Comparison of ENCODE assay signal across 26 cellular contexts in the genomic region with DNA sequence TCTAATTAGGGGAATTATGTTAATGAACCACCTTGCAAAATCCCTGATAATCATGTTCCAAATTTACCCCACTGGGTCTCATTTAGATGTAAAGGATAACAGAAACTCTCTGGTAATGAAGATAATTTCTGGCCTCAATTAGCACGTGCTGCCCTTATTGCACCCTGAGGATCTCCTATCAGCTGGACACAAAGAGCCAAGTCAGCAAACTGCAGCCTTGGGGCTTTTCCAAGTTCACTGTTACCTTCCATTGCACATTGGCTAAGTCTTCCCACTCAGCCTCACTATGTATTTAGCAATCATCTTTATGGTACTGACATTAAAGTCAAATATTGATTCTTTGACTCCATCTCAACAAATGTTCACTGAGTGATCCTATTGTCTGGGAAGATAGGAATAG.
"Had no signal": no experiment of that assay in that cellular context is flagged by ENCODE, and none has a peak within 500 bp of the region (broad histone marks: within the 10 kb centered on the region; RNA-seq: fewer than 3 reads in every experiment).

No MANE protein-coding gene starts in this region.

- DNase-seq: effector memory CD8-positive, alpha-beta T cell; erythroblast; esophagus squamous epithelium; foreskin melanocyte; glutamatergic neuron; heart right ventricle; hypothalamus; immature natural killer cell; islet precursor cell; kidney glomerular epithelial cell; left ventricle myocardium superior; lower lobe of right lung; naive thymus-derived CD8-positive, alpha-beta T cell; nephron progenitor cell; nucleus accumbens; sigmoid colon; stimulated activated CD4-positive, alpha-beta T cell treated with anti-CD3 and anti-CD28 coated beads, Interleukin-2, amount 100 ng/mL, for 24 hours; stimulated activated CD4-positive, alpha-beta T cell treated with anti-CD3 and anti-CD28 coated beads, Interleukin-4, amount 100 ng/mL, for 24 hours; stimulated activated naive CD4-positive, alpha-beta T cell treated with Interleukin-2 at 50 U/mL for 16 hours; stomach; thyroid gland; trophoblast cell had no signal

- H3K27ac ChIP-seq: esophagus squamous epithelium, heart right ventricle, lower lobe of right lung, prostate gland, right atrium auricular region, sigmoid colon, stomach, thyroid gland, vagina had no signal

- H3K36me3 ChIP-seq: esophagus squamous epithelium, heart right ventricle, lower lobe of right lung, prostate gland, right atrium auricular region, sigmoid colon, stomach, thyroid gland, vagina had no signal

- ATAC-seq: effector memory CD8-positive, alpha-beta T cell; heart right ventricle; left ventricle myocardium superior; lower lobe of right lung; naive thymus-derived CD8-positive, alpha-beta T cell; stimulated activated effector memory CD8-positive, alpha-beta T cell treated with anti-CD3 and anti-CD28 coated beads, Interleukin-12 subunit alpha, Interleukin-12 subunit beta, amount 100 ng/mL, for 72 hours had no signal

- H3K27me3 ChIP-seq: esophagus squamous epithelium, right atrium auricular region, sigmoid colon, stomach, thyroid gland, vagina had no signal

- H3K4me1 ChIP-seq: esophagus squamous epithelium, heart right ventricle, lower lobe of right lung, prostate gland, right atrium auricular region, sigmoid colon, stomach, thyroid gland, vagina had no signal

- H3K4me3 ChIP-seq: esophagus squamous epithelium, heart right ventricle, lower lobe of right lung, prostate gland, right atrium auricular region, sigmoid colon, stomach, thyroid gland, vagina had no signal

- H3K9me3 ChIP-seq: esophagus squamous epithelium, heart right ventricle, lower lobe of right lung, prostate gland, right atrium auricular region, sigmoid colon, stomach, thyroid gland, vagina had no signal
